ENCODE assay signal across 26 cellular contexts in the genomic region with DNA sequence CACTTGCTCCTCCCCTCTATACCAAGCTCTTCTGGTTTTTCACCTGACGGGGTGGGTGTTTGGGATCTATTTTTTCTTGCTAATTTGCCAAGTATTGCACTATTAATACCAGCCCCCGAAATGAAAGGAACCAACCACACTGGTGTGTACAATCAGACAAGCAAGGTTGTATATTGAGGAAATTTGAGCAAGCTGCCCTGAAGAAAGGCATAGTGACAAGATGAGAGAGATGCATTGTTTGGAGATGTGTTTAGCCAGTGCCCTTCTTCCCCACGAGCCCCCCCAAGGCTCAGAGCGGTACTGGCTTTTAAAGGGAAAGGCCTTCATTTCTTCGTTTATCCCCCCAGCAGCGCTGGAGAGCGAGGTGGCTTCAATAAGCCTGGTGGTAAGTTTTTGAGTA. TPM values are rescaled to one million over a fixed set of nuclear protein-coding genes. Genes with fewer than 3 reads are reported as not detected.
DNase-seq lines count a peak whose midpoint lies in the region; ATAC-seq and TF ChIP-seq lines count a peak whose summit lies in the region.
"Had no signal": no experiment of that assay in that cellular context is flagged by ENCODE, and none has a peak within 500 bp of the region (broad histone marks: within the 10 kb centered on the region; RNA-seq: fewer than 3 reads in every experiment).

No MANE protein-coding gene starts in this region.

- H3K27ac Mint-ChIP-seq in activated T-cell treated with anti-CD3 and anti-CD28 coated beads, Interleukin-2, amount 50 U/mL, for 24 hours = peak overlapping the region; percentile 8
- H3K27ac Mint-ChIP-seq: activated naive CD8-positive, alpha-beta T cell treated with anti-CD3 and anti-CD28 coated beads, Interleukin-2, amount 50 U/mL, for 24 hours; CD4-positive, alpha-beta T cell had no signal

- no peaks in the 10 kb centered on the region for H3K9me3 Mint-ChIP-seq in activated T-cell treated with anti-CD3 and anti-CD28 coated beads, Interleukin-2, amount 50 U/mL, for 24 hours
- H3K9me3 Mint-ChIP-seq: activated naive CD8-positive, alpha-beta T cell treated with anti-CD3 and anti-CD28 coated beads, Interleukin-2, amount 50 U/mL, for 24 hours; CD4-positive, alpha-beta T cell; stimulated activated naive B cell treated with anti-CD40 and anti-IgM and Interleukin-4, amounts not matched to agents 10 μg/mL and 1 μg/mL and 100 μg/mL, for 72 hours had no signal

- no peak for TF ChIP-seq RAD21 in SK-N-SH (IDR thresholded peaks at IDR 0.05; ENCODE audit: low read length)

- POLR2A ChIA-PET in SK-N-SH (lab: Yijun Ruan, JAX) = no interaction called here

- H3K79me2 ChIP-seq in SK-N-SH (ENCODE audit: insufficient read depth) (peaks cover 87% of the 10 kb centered on the region), GM23248 (ENCODE audit: insufficient read depth) (peaks cover 87% of the 10 kb centered on the region)

- no peak overlapping the region for H3K27ac ChIP-seq in SK-N-SH (ENCODE audit: low read depth in 2 of 2, low read length in 1 of 2)
- no peak overlapping the region for H3K27ac ChIP-seq in GM23248
- H3K27ac ChIP-seq: left lung, thoracic aorta, WERI-Rb-1 had no signal

- H3K4me3 Mint-ChIP-seq in activated T-cell treated with anti-CD3 and anti-CD28 coated beads, Interleukin-2, amount 50 U/mL, for 24 hours = no peak overlapping the region
- H3K4me3 Mint-ChIP-seq: activated naive CD8-positive, alpha-beta T cell treated with anti-CD3 and anti-CD28 coated beads, Interleukin-2, amount 50 U/mL, for 24 hours; CD4-positive, alpha-beta T cell; stimulated activated naive B cell treated with anti-CD40 and anti-IgM and Interleukin-4, amounts not matched to agents 10 μg/mL and 1 μg/mL and 100 μg/mL, for 72 hours had no signal

- H3K4me1 Mint-ChIP-seq in activated T-cell treated with anti-CD3 and anti-CD28 coated beads, Interleukin-2, amount 50 U/mL, for 24 hours (ENCODE audit: low read depth) = peaks cover 17% of the 10 kb centered on the region

- H3K27me3 ChIP-seq in SK-N-SH (ENCODE audit: insufficient read depth) (no peaks in the 10 kb centered on the region), endocrine pancreas (ENCODE audit: control insufficient read depth, insufficient read depth, low read length) (no peaks in the 10 kb centered on the region), GM23248 (replicated peaks; ENCODE audit: insufficient read depth) (no peaks in the 10 kb centered on the region)
- H3K27me3 ChIP-seq: left lung had no signal

- WGBS in SK-N-SH (ENCODE audit: low lambda C conversion rate) = 85% methylated on average over 7 of the region's 7 CpGs
- 60 to 68% methylated on average over 7 of the region's 7 CpGs for WGBS in GM23248 (ENCODE audit: low coverage in 1 of 2, low lambda C conversion rate in 2 of 2, missing lambda C conversion rate in 2 of 2), 2 experiments

- H3K9me3 ChIP-seq in SK-N-SH = no peaks in the 10 kb centered on the region
- H3K9me3 ChIP-seq in endocrine pancreas (ENCODE audit: control insufficient read depth, low read length) = no peaks in the 10 kb centered on the region
- H3K9me3 ChIP-seq in GM23248 (ENCODE audit: low read depth) = no peaks in the 10 kb centered on the region
- H3K9me3 ChIP-seq: HAP-1, left lung, prostate gland, thoracic aorta had no signal

- CTCF ChIA-PET in SK-N-SH (lab: Yijun Ruan, JAX) = interaction anchor here (1.0 kb wide), 1 partner anchor 68 kb away, joined by 3 read pairs; no protein-coding TSS in a partner anchor

- DNase-seq in activated T-cell treated with anti-CD3 and anti-CD28 coated beads, Interleukin-2, amount 50 U/mL, for 24 hours = no peak
- DNase-seq in activated T-cell treated with anti-CD3 and anti-CD28 coated beads, Interleukin-2, amount 50 U/mL, for 1 hour = no peak
- peak; percentile 30 for DNase-seq in SK-N-SH
- DNase-seq in superior temporal gyrus (ENCODE audit: extremely low spot score) = peak; percentile 46
- no peak for DNase-seq in GM23248
- DNase-seq: activated effector memory CD4-positive, alpha-beta T cell treated with Interleukin-2 at 50 U/mL for 16 hours; activated naive CD8-positive, alpha-beta T cell treated with anti-CD3 and anti-CD28 coated beads, Interleukin-2, amount 50 U/mL, for 24 hours; caudate nucleus; CD4-positive, alpha-beta T cell; KG1; left lung; MM.1S; NCI-H1436 treated with DMSO at 0.1 percent for 48 hours; NCI-H2107; NCI-H446 treated with DMSO at 0.1 percent for 48 hours; NCI-H82; stimulated activated naive B cell treated with anti-CD40 and anti-IgM and Interleukin-4, amounts not matched to agents 10 μg/mL and 1 μg/mL and 100 μg/mL, for 72 hours; WERI-Rb-1 had no signal

- H3K4me1 ChIP-seq in SK-N-SH (ENCODE audit: control insufficient read depth in 1 of 2, insufficient read depth in 2 of 2, low read depth in 1 of 2, low read length in 1 of 2) (no peaks in the 10 kb centered on the region), endocrine pancreas (ENCODE audit: control insufficient read depth, insufficient read depth, low read length) (no peaks in the 10 kb centered on the region), GM23248 (ENCODE audit: insufficient read depth) (no peaks in the 10 kb centered on the region)
- H3K4me1 ChIP-seq: HAP-1, left lung had no signal

- H3K4me2 ChIP-seq in SK-N-SH (no peak overlapping the region), GM23248 (ENCODE audit: unreplicated experiment) (no peak overlapping the region)

- TF ChIP-seq EP300 in SK-N-SH (IDR thresholded peaks at IDR 0.05; ENCODE audit: borderline replicate concordance in 1 of 2, low read depth in 1 of 2, low read length in 1 of 2) = no peak

- H3K27me3 Mint-ChIP-seq in activated T-cell treated with anti-CD3 and anti-CD28 coated beads, Interleukin-2, amount 50 U/mL, for 24 hours = no peaks in the 10 kb centered on the region
- H3K27me3 Mint-ChIP-seq: activated naive CD8-positive, alpha-beta T cell treated with anti-CD3 and anti-CD28 coated beads, Interleukin-2, amount 50 U/mL, for 24 hours; CD4-positive, alpha-beta T cell; stimulated activated naive B cell treated with anti-CD40 and anti-IgM and Interleukin-4, amounts not matched to agents 10 μg/mL and 1 μg/mL and 100 μg/mL, for 72 hours had no signal

- H3K36me3 Mint-ChIP-seq in activated T-cell treated with anti-CD3 and anti-CD28 coated beads, Interleukin-2, amount 50 U/mL, for 24 hours (ENCODE audit: low read depth) = peaks cover 99% of the 10 kb centered on the region

- in situ Hi-C loops in GM23248 (cut with MboI) = no loop called here

- TF ChIP-seq CTCF in SK-N-SH (IDR thresholded peaks at IDR 0.05) = no peak

- H3K9me2 ChIP-seq in SK-N-SH (no peaks in the 10 kb centered on the region), GM23248 (ENCODE audit: insufficient read depth) (no peaks in the 10 kb centered on the region)

- no peak overlapping the region for H2AFZ ChIP-seq in SK-N-SH (ENCODE audit: low read depth)
- H2AFZ ChIP-seq in GM23248 = no peak overlapping the region

- ATAC-seq in HG02973 (IDR thresholded peaks at IDR 0.05; ENCODE audit: unreplicated experiment) (no peak), HG02981 (IDR thresholded peaks at IDR 0.05; ENCODE audit: unreplicated experiment) (no peak)
- ATAC-seq: activated naive CD8-positive, alpha-beta T cell treated with anti-CD3 and anti-CD28 coated beads, Interleukin-2, amount 50 U/mL, for 24 hours; left lung; Right ventricle myocardium inferior; stimulated activated naive B cell treated with anti-CD40 and anti-IgM and Interleukin-4, amounts not matched to agents 10 μg/mL and 1 μg/mL and 100 μg/mL, for 72 hours had no signal

- H4K20me1 ChIP-seq in SK-N-SH (ENCODE audit: insufficient read depth) = peaks cover 75% of the 10 kb centered on the region
- H4K20me1 ChIP-seq in GM23248 (ENCODE audit: insufficient read depth) = no peaks in the 10 kb centered on the region

- H3K36me3 ChIP-seq in SK-N-SH (replicated peaks in 1 of 2; ENCODE audit: control insufficient read depth in 1 of 2, insufficient read depth in 2 of 2, low read length in 1 of 2) = peaks cover 81 to 98% of the 10 kb centered on the region in 2 experiments
- H3K36me3 ChIP-seq in endocrine pancreas (ENCODE audit: control insufficient read depth, insufficient read depth, low read length) = peaks cover 28% of the 10 kb centered on the region
- peaks cover 98% of the 10 kb centered on the region for H3K36me3 ChIP-seq in GM23248 (ENCODE audit: low read depth)

- H3K4me3 ChIP-seq in SK-N-SH (ENCODE audit: low read depth in 2 of 2, low read length in 1 of 2) (no peak overlapping the region), endocrine pancreas (ENCODE audit: control insufficient read depth, insufficient read depth, low read length) (no peak overlapping the region), GM23248 (no peak overlapping the region)
- H3K4me3 ChIP-seq: HAP-1, left lung, prostate gland, thoracic aorta had no signal

- H3K9ac ChIP-seq in SK-N-SH (no peak overlapping the region), endocrine pancreas (ENCODE audit: control insufficient read depth, insufficient read depth, low read length) (peak overlapping the region; percentile 13), GM23248 (no peak overlapping the region)

- H3F3A ChIP-seq in SK-N-SH (replicated peaks; ENCODE audit: insufficient read depth) (peaks cover 34% of the 10 kb centered on the region), GM23248 (ENCODE audit: insufficient read depth) (peaks cover 35% of the 10 kb centered on the region)

TF ChIP-seq in SK-N-SH, 30 proteins besides CTCF, POLR2A, EP300 and RAD21:
- TF ChIP-seq GATA2 (CRISPR knock-in tag; IDR thresholded peaks at IDR 0.05) (no peak), RCOR1 (IDR thresholded peaks at IDR 0.05; ENCODE audit: low read length) (no peak)

RNA-seq across cellular contexts. Expression of a gene that starts 15.2 kb away (rescaled TPM):
- polyA plus RNA-seq in SK-N-SH (2012; rRNA removed) (16.8 and 21.8 TPM in 2 replicates), GM23248 (2016; fragmentation: Nextera tagmentation; extraction: Ambion mirVana) (21.2 and 22.7 TPM in 2 replicates)
- 9.2 and 14.9 TPM in 2 replicates for polyA plus RNA-seq in SK-N-SH (2012; cell fraction: cytosol; rRNA removed)
- 40.3 and 60.8 TPM in 2 replicates for polyA plus RNA-seq in SK-N-SH (2012; cell fraction: nucleus; rRNA removed)
- 23.7 and 26.3 TPM in 2 replicates for total RNA-seq in GM23248 (2014; rRNA removed; shearing (Covaris generic))

RNA-seq across cellular contexts. Expression of a gene that starts 23.1 kb away (rescaled TPM):
- 173 and 234 TPM in 2 replicates for polyA plus RNA-seq in SK-N-SH (2012; rRNA removed)
- polyA plus RNA-seq in SK-N-SH (2012; cell fraction: cytosol; rRNA removed) = 103 and 111 TPM in 2 replicates
- polyA plus RNA-seq in SK-N-SH (2012; cell fraction: nucleus; rRNA removed) = 442 and 643 TPM in 2 replicates
- total RNA-seq in GM23248 (2014; rRNA removed; shearing (Covaris generic)) = 154 and 190 TPM in 2 replicates
- 198 and 210 TPM in 2 replicates for polyA plus RNA-seq in GM23248 (2016; fragmentation: Nextera tagmentation; extraction: Ambion mirVana)

RNA-seq across cellular contexts. Expression of a gene that starts 23.4 kb away (rescaled TPM):
- polyA plus RNA-seq in SK-N-SH (2012; rRNA removed) = 19.0 and 23.0 TPM in 2 replicates
- 7.0 and 12.1 TPM in 2 replicates for polyA plus RNA-seq in SK-N-SH (2012; cell fraction: cytosol; rRNA removed)
- polyA plus RNA-seq in SK-N-SH (2012; cell fraction: nucleus; rRNA removed) = 47.6 and 71.1 TPM in 2 replicates
- total RNA-seq in GM23248 (2014; rRNA removed; shearing (Covaris generic)) = 37.3 and 43.5 TPM in 2 replicates
- 28.8 and 31.4 TPM in 2 replicates for polyA plus RNA-seq in GM23248 (2016; fragmentation: Nextera tagmentation; extraction: Ambion mirVana)

RNA-seq across cellular contexts. Expression of a gene that starts 24.3 kb away (rescaled TPM):
- 0.18 and 0.36 TPM in 2 replicates for polyA plus RNA-seq in SK-N-SH (2012; rRNA removed)
- 0.04 TPM in 1 of 2 replicates, not detected in the other for polyA plus RNA-seq in SK-N-SH (2012; cell fraction: cytosol; rRNA removed)
- polyA plus RNA-seq in SK-N-SH (2012; cell fraction: nucleus; rRNA removed) = 2.7 and 4.2 TPM in 2 replicates
- total RNA-seq in GM23248 (2014; rRNA removed; shearing (Covaris generic)) = not detected in 2 replicates
- polyA plus RNA-seq in GM23248 (2016; fragmentation: Nextera tagmentation; extraction: Ambion mirVana) = 0.13 and 0.20 TPM in 2 replicates
- total RNA-seq: A172 had no signal

Comparison
In these comparisons a context has a peak if more than half of its experiments do, and no peak if none do; other contexts are left out.
1. DNase-seq: peak in SK-N-SH (single experiment) and superior temporal gyrus (single experiment); none in activated T-cell treated with anti-CD3 and anti-CD28 coated beads, Interleukin-2, amount 50 U/mL, for 24 hours (single experiment), activated T-cell treated with anti-CD3 and anti-CD28 coated beads, Interleukin-2, amount 50 U/mL, for 1 hour (single experiment) and GM23248 (single experiment).